8 cellular contexts compared by ENCODE assay signal in genomic region chr9:121651014-121651294, GRCh38. TPM values are rescaled to one million over a fixed set of nuclear protein-coding genes. Genes with fewer than 3 reads are reported as not detected.
DNase-seq lines count a peak whose midpoint lies in the region; ATAC-seq and TF ChIP-seq lines count a peak whose summit lies in the region.

No MANE protein-coding gene starts in this region.

- TF ChIP-seq CTCF in Calu3 (IDR thresholded peaks at IDR 0.05; ENCODE audit: unreplicated experiment): no peak

- CTCF ChIA-PET in Calu3 (lab: Charles Lee): no interaction called here

- no peak overlapping the region for H3K27ac Mint-ChIP-seq in Calu3 (ENCODE audit: unreplicated experiment)

- H3K4me1 Mint-ChIP-seq in Calu3 (ENCODE audit: low read depth, unreplicated experiment): peaks cover 12% of the 10 kb centered on the region

- no peak overlapping the region for H3K9ac ChIP-seq in SK-N-MC (ENCODE audit: insufficient read length)
- H3K9ac ChIP-seq in iPS-18a (ENCODE audit: low read length): no peak overlapping the region

- no peaks in the 10 kb centered on the region for H3K36me3 ChIP-seq in SK-N-MC (ENCODE audit: insufficient read depth, low read length)
- H3K36me3 ChIP-seq in iPS-18a (ENCODE audit: control insufficient read depth, low read depth, low read length): no peaks in the 10 kb centered on the region

- no peaks in the 10 kb centered on the region for H3K9me3 Mint-ChIP-seq in Calu3 (ENCODE audit: low read depth, unreplicated experiment)

- H3K36me3 Mint-ChIP-seq in Calu3 (ENCODE audit: insufficient read depth, unreplicated experiment): peaks cover 16% of the 10 kb centered on the region

- H3K4me1 ChIP-seq in iPS-18a (ENCODE audit: control insufficient read depth, low read depth, low read length): peaks cover 30% of the 10 kb centered on the region

- peak overlapping the region; percentile 62 for H3K4me3 Mint-ChIP-seq in Calu3 (ENCODE audit: low read depth, unreplicated experiment)

- H3K9me3 ChIP-seq in SK-N-MC (ENCODE audit: low read depth, low read length): no peaks in the 10 kb centered on the region
- H3K9me3 ChIP-seq in iPS-18a (ENCODE audit: control insufficient read depth, low read depth, low read length): no peaks in the 10 kb centered on the region

- peak overlapping the region; percentile 94 for H3K4me3 ChIP-seq in SK-N-MC
- peak overlapping the region; percentile 82 for H3K4me3 ChIP-seq in iPS-18a (ENCODE audit: low read length)
- H3K4me3 ChIP-seq in skeletal muscle cell (ENCODE audit: low read depth, low read length): peak overlapping the region; percentile 53

- H3K27ac ChIP-seq in SK-N-MC (peak overlapping the region; percentile 67), iPS-18a (ENCODE audit: low read length) (no peak overlapping the region)

- DNase-seq in Calu3 (no peak), SK-N-MC (ENCODE audit: low read depth, low spot score) (no peak), skeletal muscle cell (ENCODE audit: low read depth) (no peak), HUDEP-2 (lab: John Stamatoyannopoulos, UW; ENCODE audit: unreplicated experiment in 76 of 76) (no peak), DMS 273 treated with DMSO at 0.1 percent for 48 hours (lab: John Stamatoyannopoulos, UW) (no peak)

- intact Hi-C loops in Calu3 (cut with micrococcal nuclease; ENCODE audit: unreplicated experiment): no loop called here

- BruUV-seq in Calu3 (replicated peaks; lab: Mats Ljungman, UMichigan): no TSS peak

- H3K27me3 ChIP-seq in iPS-18a (ENCODE audit: control insufficient read depth, insufficient read depth, low read length): peaks cover 13% of the 10 kb centered on the region

- no peak for ATAC-seq in GM18520 (IDR thresholded peaks at IDR 0.05; ENCODE audit: unreplicated experiment)
- no peak for ATAC-seq in GM18502 (IDR thresholded peaks at IDR 0.05; ENCODE audit: poor library complexity, unreplicated experiment)

- no peaks in the 10 kb centered on the region for H3K27me3 Mint-ChIP-seq in Calu3 (ENCODE audit: unreplicated experiment)

RNA-seq across cellular contexts. Expression of gene DAB2IP, which starts 0.5 kb away (rescaled TPM):
- total RNA-seq in Calu3 (2022): 56.3 and 59.0 TPM in 2 replicates
